In genomic region chr2:97645700-97646629, GRCh38 we compare ENCODE assay signal across 1 cellular context.
TF ChIP-seq lines count a peak whose summit lies in the region.

Gene COX5B, plus strand, starts transcription at chr2:97646062. Its CDS starts 25 bp downstream, at chr2:97646087.

TF ChIP-seq in HepG2, 621 proteins besides CTCF, POLR2A, EP300 and RAD21 (continued from another document and continues in another):
- TF ChIP-seq PBX3 (CRISPR knock-in tag; IDR thresholded peaks at IDR 0.05; ENCODE audit: borderline replicate concordance), result peak; percentile 90
- no peak for TF ChIP-seq ZNF382 (CRISPR knock-in tag; IDR thresholded peaks at IDR 0.05; ENCODE audit: borderline replicate concordance)
- no peak for TF ChIP-seq ZNF318 (CRISPR knock-in tag; IDR thresholded peaks at IDR 0.05)
- no peak for TF ChIP-seq PLRG1 (conservative IDR thresholded peaks at IDR 0.05)
- TF ChIP-seq SP1 (IDR thresholded peaks at IDR 0.05), result no peak
- peak; percentile 49 for TF ChIP-seq SP1 (CRISPR knock-in tag; IDR thresholded peaks at IDR 0.05)
- 0 out of 2 replicates have a peak, but pooled peaks have one; percentile 60 for TF ChIP-seq KLF11 (CRISPR knock-in tag; IDR thresholded peaks at IDR 0.05)
- TF ChIP-seq GMEB2 (CRISPR knock-in tag; IDR thresholded peaks at IDR 0.05; ENCODE audit: low read depth), result no peak
- no peak for TF ChIP-seq CSRNP2 (CRISPR knock-in tag; conservative IDR thresholded peaks at IDR 0.05; ENCODE audit: low read depth)
- TF ChIP-seq ZNF589 (CRISPR knock-in tag; conservative IDR thresholded peaks at IDR 0.05), result no peak
- TF ChIP-seq ZBTB34 (CRISPR knock-in tag; IDR thresholded peaks at IDR 0.05), result no peak
- 0 out of 2 replicates have a peak, but pooled peaks have one; percentile 2 for TF ChIP-seq ZNF609 (CRISPR knock-in tag; IDR thresholded peaks at IDR 0.05; ENCODE audit: borderline replicate concordance)
- no peak for TF ChIP-seq HMG20B (CRISPR knock-in tag; conservative IDR thresholded peaks at IDR 0.05)
- TF ChIP-seq HNRNPH1 (optimal IDR thresholded peaks at IDR 0.05; ENCODE audit: low read depth, low read length), result no peak
- TF ChIP-seq ZBTB7A (CRISPR knock-in tag; IDR thresholded peaks at IDR 0.05), result no peak
- peak; percentile 86 for TF ChIP-seq ZBTB43 (CRISPR knock-in tag; conservative IDR thresholded peaks at IDR 0.05)
- TF ChIP-seq EED (CRISPR knock-in tag; IDR thresholded peaks at IDR 0.05), result peak; percentile 90; the same call in 1 of the 2 replicates
- 0 out of 2 replicates have a peak, but pooled peaks have one; percentile 41 for TF ChIP-seq ZBTB3 (CRISPR knock-in tag; IDR thresholded peaks at IDR 0.05; ENCODE audit: borderline replicate concordance, low read depth)
- peak; percentile 97 for TF ChIP-seq KAT8 (CRISPR knock-in tag; IDR thresholded peaks at IDR 0.05)
- TF ChIP-seq SYNCRIP (IDR thresholded peaks at IDR 0.05; ENCODE audit: insufficient read depth, low read depth, low read length), result no peak
- no peak for TF ChIP-seq REL (CRISPR knock-in tag; conservative IDR thresholded peaks at IDR 0.05)
- TF ChIP-seq FOXK1 (CRISPR knock-in tag; IDR thresholded peaks at IDR 0.05; ENCODE audit: borderline replicate concordance, low read depth), result peak; percentile 75; the same call in 1 of the 2 replicates
- peak; percentile 38 for TF ChIP-seq DBP (CRISPR knock-in tag; IDR thresholded peaks at IDR 0.05; ENCODE audit: not compliant biosample characterization)
- no peak for TF ChIP-seq MTA3 (CRISPR knock-in tag; IDR thresholded peaks at IDR 0.05)
- 0 out of 2 replicates have a peak, but pooled peaks have one; percentile 83 for TF ChIP-seq ZNF619 (CRISPR knock-in tag; IDR thresholded peaks at IDR 0.05)
- TF ChIP-seq ZSCAN9 (CRISPR knock-in tag; IDR thresholded peaks at IDR 0.05; ENCODE audit: borderline replicate concordance), result peak; percentile 87; the same call in 1 of the 2 replicates
- 0 out of 2 replicates have a peak, but pooled peaks have one; percentile 30 for TF ChIP-seq ELK4 (CRISPR knock-in tag; IDR thresholded peaks at IDR 0.05; ENCODE audit: borderline replicate concordance)
- no peak for TF ChIP-seq GRHL1 (CRISPR knock-in tag; conservative IDR thresholded peaks at IDR 0.05)
- peak; percentile 93; the same call in 1 of the 2 replicates for TF ChIP-seq ZNF232 (CRISPR knock-in tag; IDR thresholded peaks at IDR 0.05; ENCODE audit: borderline replicate concordance)
